1 cellular context compared by ENCODE assay signal in genomic region chr22:46563381-46564083, GRCh38.
TF ChIP-seq lines count a peak whose summit lies in the region.

No MANE protein-coding gene starts in this region.

TF ChIP-seq in HepG2, 621 proteins besides CTCF, POLR2A, EP300 and RAD21 (continued from another document and continues in another):
- TF ChIP-seq ZNF609 (CRISPR knock-in tag; IDR thresholded peaks at IDR 0.05; ENCODE audit: borderline replicate concordance) (peak; percentile 40), NFYB (CRISPR knock-in tag; IDR thresholded peaks at IDR 0.05) (no peak), XRCC5 (optimal IDR thresholded peaks at IDR 0.05; ENCODE audit: low read length) (peak; percentile 30), SCMH1 (CRISPR knock-in tag; IDR thresholded peaks at IDR 0.05; ENCODE audit: borderline replicate concordance) (no peak), HMGXB4 (CRISPR knock-in tag; IDR thresholded peaks at IDR 0.05; ENCODE audit: borderline replicate concordance in 1 of 2, low read depth in 1 of 2) (peak; percentile 70 to 88), MAX (IDR thresholded peaks at IDR 0.05) (peak; percentile 77), ZNF276 (CRISPR knock-in tag; IDR thresholded peaks at IDR 0.05; ENCODE audit: low read depth) (0 out of 2 replicates have a peak, but pooled peaks have one; percentile 18), ZBTB26 (CRISPR knock-in tag; IDR thresholded peaks at IDR 0.05; ENCODE audit: borderline replicate concordance) (peak; percentile 38; the same call in 1 of the 2 replicates), ZNF574 (CRISPR knock-in tag; IDR thresholded peaks at IDR 0.05) (peak; percentile 51; the same call in 1 of the 2 replicates), ZNF296 (CRISPR knock-in tag; conservative IDR thresholded peaks at IDR 0.05) (no peak), KAT8 (CRISPR knock-in tag; IDR thresholded peaks at IDR 0.05) (peak; percentile 43; the same call in 1 of the 2 replicates), ZBTB21 (CRISPR knock-in tag; IDR thresholded peaks at IDR 0.05) (no peak), KDM4B (CRISPR knock-in tag; IDR thresholded peaks at IDR 0.05) (peak; percentile 33; the same call in 1 of the 2 replicates), IKZF5 (CRISPR knock-in tag; IDR thresholded peaks at IDR 0.05) (peak; percentile 45; the same call in 1 of the 2 replicates), DZIP1 (CRISPR knock-in tag; IDR thresholded peaks at IDR 0.05) (no peak), NR2F2 (IDR thresholded peaks at IDR 0.05; ENCODE audit: borderline replicate concordance, low read depth) (0 out of 2 replicates have a peak, but pooled peaks have one; percentile 39), ZNF180 (CRISPR knock-in tag; IDR thresholded peaks at IDR 0.05; ENCODE audit: borderline replicate concordance, low read depth) (no peak), CCDC6 (CRISPR knock-in tag; IDR thresholded peaks at IDR 0.05) (no peak), DMAP1 (CRISPR knock-in tag; IDR thresholded peaks at IDR 0.05) (0 out of 2 replicates have a peak, but pooled peaks have one; percentile 14), SMC3 (IDR thresholded peaks at IDR 0.05; ENCODE audit: low read length) (peak; percentile 38), NFKB2 (CRISPR knock-in tag; IDR thresholded peaks at IDR 0.05; ENCODE audit: borderline replicate concordance) (peak; percentile 60; the same call in 1 of the 2 replicates), ARHGAP35 (CRISPR knock-in tag; IDR thresholded peaks at IDR 0.05; ENCODE audit: borderline replicate concordance) (0 out of 2 replicates have a peak, but pooled peaks have one; percentile 70), ZNF784 (CRISPR knock-in tag; IDR thresholded peaks at IDR 0.05; ENCODE audit: borderline replicate concordance) (0 out of 2 replicates have a peak, but pooled peaks have one; percentile 46), ZNF274 (CRISPR knock-in tag; IDR thresholded peaks at IDR 0.05) (no peak; the same call in 1 of the 2 replicates), ZEB1 (IDR thresholded peaks at IDR 0.05; ENCODE audit: insufficient replicate concordance, low read depth) (peak; percentile 71), ZNF33B (CRISPR knock-in tag; IDR thresholded peaks at IDR 0.05) (peak; percentile 56; the same call in 1 of the 2 replicates), NFIB (CRISPR knock-in tag; IDR thresholded peaks at IDR 0.05; ENCODE audit: borderline replicate concordance) (no peak), RFXANK (CRISPR knock-in tag; IDR thresholded peaks at IDR 0.05) (no peak), KLF11 (CRISPR knock-in tag; IDR thresholded peaks at IDR 0.05) (no peak), MIER3 (CRISPR knock-in tag; IDR thresholded peaks at IDR 0.05; ENCODE audit: borderline replicate concordance) (peak; percentile 17; the same call in 1 of the 2 replicates), HMGXB3 (CRISPR knock-in tag; IDR thresholded peaks at IDR 0.05; ENCODE audit: borderline replicate concordance) (no peak), ONECUT2 (CRISPR knock-in tag; IDR thresholded peaks at IDR 0.05) (no peak), SMAD1 (CRISPR knock-in tag; IDR thresholded peaks at IDR 0.05; ENCODE audit: borderline replicate concordance, low read depth) (peak; percentile 80; the same call in 1 of the 2 replicates)
